19 cellular contexts compared by ENCODE assay signal in genomic region chr10:4138146-4138721, GRCh38.
DNase-seq lines count a peak whose midpoint lies in the region; ATAC-seq and TF ChIP-seq lines count a peak whose summit lies in the region.
"Had no signal": no experiment of that assay in that cellular context is flagged by ENCODE, and none has a peak within 500 bp of the region (broad histone marks: within the 10 kb centered on the region; RNA-seq: fewer than 3 reads in every experiment).

No MANE protein-coding gene starts in this region.

- H3K27ac Mint-ChIP-seq in activated naive CD8-positive, alpha-beta T cell treated with anti-CD3 and anti-CD28 coated beads for 36 hours = no peak overlapping the region
- H3K27ac Mint-ChIP-seq in activated CD8-positive, alpha-beta T cell treated with anti-CD3 and anti-CD28 coated beads, Interleukin-2, amount 10 ng/mL, durations not matched to agents 7 days and 5 days = no peak overlapping the region
- H3K27ac Mint-ChIP-seq: B cell had no signal

- no peak for TF ChIP-seq POLR2A in tibial nerve (IDR thresholded peaks at IDR 0.05)

- H4K20me1 ChIP-seq in Karpas-422 (ENCODE audit: insufficient read depth, low read depth, low read length) = no peaks in the 10 kb centered on the region

- peaks cover 15% of the 10 kb centered on the region for H3K4me1 Mint-ChIP-seq in activated naive CD8-positive, alpha-beta T cell treated with anti-CD3 and anti-CD28 coated beads for 36 hours
- H3K4me1 Mint-ChIP-seq in activated CD8-positive, alpha-beta T cell treated with anti-CD3 and anti-CD28 coated beads, Interleukin-2, amount 10 ng/mL, durations not matched to agents 7 days and 5 days (ENCODE audit: low read depth) = peaks cover 26% of the 10 kb centered on the region

- no peak for TF ChIP-seq EP300 in tibial nerve (IDR thresholded peaks at IDR 0.05)

- no peak overlapping the region for H3K9ac ChIP-seq in Karpas-422 (ENCODE audit: low read length)
- H3K9ac ChIP-seq: KMS-11 had no signal

- no peak for ATAC-seq in activated CD8-positive, alpha-beta T cell treated with anti-CD3 and anti-CD28 coated beads, Interleukin-2, amount 10 ng/mL, durations not matched to agents 7 days and 5 days
- ATAC-seq: HCT116 had no signal

- H3K9me3 Mint-ChIP-seq in activated naive CD8-positive, alpha-beta T cell treated with anti-CD3 and anti-CD28 coated beads for 36 hours = peaks cover 28% of the 10 kb centered on the region
- H3K9me3 Mint-ChIP-seq in activated CD8-positive, alpha-beta T cell treated with anti-CD3 and anti-CD28 coated beads, Interleukin-2, amount 10 ng/mL, durations not matched to agents 7 days and 5 days (ENCODE audit: insufficient read depth) = peaks cover 28% of the 10 kb centered on the region

- H3K27me3 Mint-ChIP-seq in activated naive CD8-positive, alpha-beta T cell treated with anti-CD3 and anti-CD28 coated beads for 36 hours = peaks cover 5% of the 10 kb centered on the region
- peaks cover 2% of the 10 kb centered on the region for H3K27me3 Mint-ChIP-seq in activated CD8-positive, alpha-beta T cell treated with anti-CD3 and anti-CD28 coated beads, Interleukin-2, amount 10 ng/mL, durations not matched to agents 7 days and 5 days (ENCODE audit: low read depth)
- H3K27me3 Mint-ChIP-seq: B cell had no signal

- H2AFZ ChIP-seq in Karpas-422 (ENCODE audit: low read length) = no peak overlapping the region

- H3K9me3 ChIP-seq in Karpas-422 (ENCODE audit: low read length) = no peaks in the 10 kb centered on the region
- peaks cover 0 to 23% (median 3%) of the 10 kb centered on the region in 4 donors for H3K9me3 ChIP-seq in tibial nerve
- H3K9me3 ChIP-seq: SJCRH30 had no signal

- no peaks in the 10 kb centered on the region for H3K79me2 ChIP-seq in Karpas-422 (ENCODE audit: low read length)

- H3K36me3 Mint-ChIP-seq in activated naive CD8-positive, alpha-beta T cell treated with anti-CD3 and anti-CD28 coated beads for 36 hours = peaks cover 2% of the 10 kb centered on the region
- H3K36me3 Mint-ChIP-seq in activated CD8-positive, alpha-beta T cell treated with anti-CD3 and anti-CD28 coated beads, Interleukin-2, amount 10 ng/mL, durations not matched to agents 7 days and 5 days (ENCODE audit: low read depth) = peaks cover 35% of the 10 kb centered on the region

- no peaks in the 10 kb centered on the region for H3K9me2 ChIP-seq in Karpas-422 (replicated peaks; ENCODE audit: insufficient read depth, low read length)

- CTCF ChIA-PET in activated CD8-positive, alpha-beta T cell treated with anti-CD3 and anti-CD28 coated beads, Interleukin-2, amount 10 ng/mL, durations not matched to agents 7 days and 5 days (lab: Charles Lee) = interaction anchor here (0.8 kb wide), 1 partner anchor 17 kb away, joined by 3 read pairs; no protein-coding TSS in a partner anchor

- POLR2A ChIA-PET in activated CD8-positive, alpha-beta T cell treated with anti-CD3 and anti-CD28 coated beads, Interleukin-2, amount 10 ng/mL, durations not matched to agents 7 days and 5 days (lab: Charles Lee) = no interaction called here

- peak; percentile 81 for DNase-seq in EH (ENCODE audit: low read depth)
- peak; percentile 60 for DNase-seq in Karpas-422
- peak; percentile 14 for DNase-seq in fibroblast of pulmonary artery (ENCODE audit: low read depth)
- DNase-seq in activated naive CD8-positive, alpha-beta T cell treated with anti-CD3 and anti-CD28 coated beads for 36 hours = no peak
- DNase-seq in activated CD8-positive, alpha-beta T cell treated with anti-CD3 and anti-CD28 coated beads, Interleukin-2, amount 10 ng/mL, durations not matched to agents 7 days and 5 days = no peak
- no peak for DNase-seq in middle frontal gyrus (ENCODE audit: extremely low spot score, low spot score)
- no peak for DNase-seq in tibial nerve (ENCODE audit: low spot score in 2 of 2)
- DNase-seq: DMS79, GOT3, NCI-H1105 treated with DMSO at 0.1 percent for 48 hours, NCI-H1694, NCI-H2081, NCI-H2171, NCI-H524 treated with DMSO at 0.1 percent for 48 hours, Peyer's patch, SJCRH30 had no signal

- TF ChIP-seq CTCF in fibroblast of pulmonary artery (IDR thresholded peaks at IDR 0.05; ENCODE audit: low read length, missing control alignments) = no peak
- TF ChIP-seq CTCF in tibial nerve (IDR thresholded peaks at IDR 0.05) = no peak

- no peaks in the 10 kb centered on the region; the same call in 1 of the 2 replicates for H3K27me3 ChIP-seq in Karpas-422 (ENCODE audit: low read length)
- no peaks in the 10 kb centered on the region for H3K27me3 ChIP-seq in tibial nerve
- H3K27me3 ChIP-seq: Peyer's patch, SJCRH30 had no signal

- no peak overlapping the region for H3K4me3 Mint-ChIP-seq in activated naive CD8-positive, alpha-beta T cell treated with anti-CD3 and anti-CD28 coated beads for 36 hours
- H3K4me3 Mint-ChIP-seq in activated CD8-positive, alpha-beta T cell treated with anti-CD3 and anti-CD28 coated beads, Interleukin-2, amount 10 ng/mL, durations not matched to agents 7 days and 5 days = no peak overlapping the region
- H3K4me3 Mint-ChIP-seq: B cell had no signal

- H3K4me3 ChIP-seq in Karpas-422 (ENCODE audit: low read length) (no peak overlapping the region), fibroblast of pulmonary artery (replicated peaks; ENCODE audit: low read depth, low read length) (no peak overlapping the region), tibial nerve (no peak overlapping the region)
- H3K4me3 ChIP-seq: Peyer's patch, SJCRH30 had no signal

- peak overlapping the region; percentile 62 for H3K27ac ChIP-seq in Karpas-422 (ENCODE audit: low read length)
- no peak overlapping the region for H3K27ac ChIP-seq in tibial nerve
- H3K27ac ChIP-seq: KMS-11, Peyer's patch, SJCRH30 had no signal

- no peaks in the 10 kb centered on the region for H3K36me3 ChIP-seq in Karpas-422 (ENCODE audit: insufficient read depth, low read length)
- no peaks in the 10 kb centered on the region for H3K36me3 ChIP-seq in tibial nerve
- H3K36me3 ChIP-seq: Peyer's patch, SJCRH30 had no signal

- H3K4me1 ChIP-seq in Karpas-422 (ENCODE audit: low read length) (peaks cover 51% of the 10 kb centered on the region), tibial nerve (no peaks in the 10 kb centered on the region)
- H3K4me1 ChIP-seq: Peyer's patch, SJCRH30 had no signal

- 89 to 93% methylated on average over 3 of the region's 3 CpGs for WGBS in tibial nerve, 2 donors

- H3K4me2 ChIP-seq in Karpas-422 (ENCODE audit: low read depth, low read length, poor library complexity, severe bottlenecking) = peak overlapping the region; percentile 77
- H3K4me2 ChIP-seq: KMS-11 had no signal

Comparison
In these comparisons a context has a peak if more than half of its experiments do, and no peak if none do; other contexts are left out.
1. DNase-seq: peak in EH (single experiment), Karpas-422 (single experiment) and fibroblast of pulmonary artery (single experiment); none in activated naive CD8-positive, alpha-beta T cell treated with anti-CD3 and anti-CD28 coated beads for 36 hours (single experiment), activated CD8-positive, alpha-beta T cell treated with anti-CD3 and anti-CD28 coated beads, Interleukin-2, amount 10 ng/mL, durations not matched to agents 7 days and 5 days (single experiment), middle frontal gyrus (single experiment) and tibial nerve (0 of 2).